Comparison of ENCODE assay signal across 2 cellular contexts in the genomic region with DNA sequence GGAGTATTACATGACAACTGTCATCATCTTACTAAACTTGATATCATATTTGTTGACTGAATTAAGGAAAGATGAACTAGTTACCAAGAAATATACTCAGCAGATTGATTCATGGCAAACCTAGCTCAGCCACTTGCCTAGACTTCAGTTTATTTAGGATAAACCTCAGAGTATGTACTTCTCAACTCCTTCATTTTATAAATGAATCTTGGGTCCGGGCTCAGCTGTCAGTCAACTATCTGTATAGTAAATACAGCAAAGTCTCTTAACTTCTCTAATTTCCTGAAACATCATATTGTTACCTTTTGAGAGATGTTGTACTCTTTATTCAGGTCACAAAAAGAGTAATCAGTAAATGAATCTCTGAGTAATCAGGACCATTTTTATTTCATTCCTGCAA.
TF ChIP-seq lines count a peak whose summit lies in the region.

No MANE protein-coding gene starts in this region.

TF ChIP-seq in liver, 16 proteins besides CTCF, POLR2A, EP300 and RAD21 (continued from another document):
- TF ChIP-seq, protein P1, sequence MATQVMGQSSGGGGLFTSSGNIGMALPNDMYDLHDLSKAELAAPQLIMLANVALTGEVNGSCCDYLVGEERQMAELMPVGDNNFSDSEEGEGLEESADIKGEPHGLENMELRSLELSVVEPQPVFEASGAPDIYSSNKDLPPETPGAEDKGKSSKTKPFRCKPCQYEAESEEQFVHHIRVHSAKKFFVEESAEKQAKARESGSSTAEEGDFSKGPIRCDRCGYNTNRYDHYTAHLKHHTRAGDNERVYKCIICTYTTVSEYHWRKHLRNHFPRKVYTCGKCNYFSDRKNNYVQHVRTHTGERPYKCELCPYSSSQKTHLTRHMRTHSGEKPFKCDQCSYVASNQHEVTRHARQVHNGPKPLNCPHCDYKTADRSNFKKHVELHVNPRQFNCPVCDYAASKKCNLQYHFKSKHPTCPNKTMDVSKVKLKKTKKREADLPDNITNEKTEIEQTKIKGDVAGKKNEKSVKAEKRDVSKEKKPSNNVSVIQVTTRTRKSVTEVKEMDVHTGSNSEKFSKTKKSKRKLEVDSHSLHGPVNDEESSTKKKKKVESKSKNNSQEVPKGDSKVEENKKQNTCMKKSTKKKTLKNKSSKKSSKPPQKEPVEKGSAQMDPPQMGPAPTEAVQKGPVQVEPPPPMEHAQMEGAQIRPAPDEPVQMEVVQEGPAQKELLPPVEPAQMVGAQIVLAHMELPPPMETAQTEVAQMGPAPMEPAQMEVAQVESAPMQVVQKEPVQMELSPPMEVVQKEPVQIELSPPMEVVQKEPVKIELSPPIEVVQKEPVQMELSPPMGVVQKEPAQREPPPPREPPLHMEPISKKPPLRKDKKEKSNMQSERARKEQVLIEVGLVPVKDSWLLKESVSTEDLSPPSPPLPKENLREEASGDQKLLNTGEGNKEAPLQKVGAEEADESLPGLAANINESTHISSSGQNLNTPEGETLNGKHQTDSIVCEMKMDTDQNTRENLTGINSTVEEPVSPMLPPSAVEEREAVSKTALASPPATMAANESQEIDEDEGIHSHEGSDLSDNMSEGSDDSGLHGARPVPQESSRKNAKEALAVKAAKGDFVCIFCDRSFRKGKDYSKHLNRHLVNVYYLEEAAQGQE (IDR thresholded peaks at IDR 0.05), result no peak
- TF ChIP-seq HNF4A (conservative IDR thresholded peaks at IDR 0.05) (no peak), TAF1 (conservative IDR thresholded peaks at IDR 0.05) (no peak), JUND (IDR thresholded peaks at IDR 0.05) (no peak), SP1 (IDR thresholded peaks at IDR 0.05) (no peak), MAX (IDR thresholded peaks at IDR 0.05) (no peak), HNF4G (IDR thresholded peaks at IDR 0.05) (no peak), FOXA2 (IDR thresholded peaks at IDR 0.05) (no peak), NR2F2 (IDR thresholded peaks at IDR 0.05) (no peak), EGR1 (IDR thresholded peaks at IDR 0.05; ENCODE audit: low read depth in 2 of 2) (no peak), GABPA (IDR thresholded peaks at IDR 0.05 in 1 of 2, conservative IDR thresholded peaks at IDR 0.05 in 1 of 2) (no peak)
- TF ChIP-seq, protein P2, sequence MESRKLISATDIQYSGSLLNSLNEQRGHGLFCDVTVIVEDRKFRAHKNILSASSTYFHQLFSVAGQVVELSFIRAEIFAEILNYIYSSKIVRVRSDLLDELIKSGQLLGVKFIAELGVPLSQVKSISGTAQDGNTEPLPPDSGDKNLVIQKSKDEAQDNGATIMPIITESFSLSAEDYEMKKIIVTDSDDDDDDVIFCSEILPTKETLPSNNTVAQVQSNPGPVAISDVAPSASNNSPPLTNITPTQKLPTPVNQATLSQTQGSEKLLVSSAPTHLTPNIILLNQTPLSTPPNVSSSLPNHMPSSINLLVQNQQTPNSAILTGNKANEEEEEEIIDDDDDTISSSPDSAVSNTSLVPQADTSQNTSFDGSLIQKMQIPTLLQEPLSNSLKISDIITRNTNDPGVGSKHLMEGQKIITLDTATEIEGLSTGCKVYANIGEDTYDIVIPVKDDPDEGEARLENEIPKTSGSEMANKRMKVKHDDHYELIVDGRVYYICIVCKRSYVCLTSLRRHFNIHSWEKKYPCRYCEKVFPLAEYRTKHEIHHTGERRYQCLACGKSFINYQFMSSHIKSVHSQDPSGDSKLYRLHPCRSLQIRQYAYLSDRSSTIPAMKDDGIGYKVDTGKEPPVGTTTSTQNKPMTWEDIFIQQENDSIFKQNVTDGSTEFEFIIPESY (IDR thresholded peaks at IDR 0.05), result no peak
- TF ChIP-seq, protein P3, sequence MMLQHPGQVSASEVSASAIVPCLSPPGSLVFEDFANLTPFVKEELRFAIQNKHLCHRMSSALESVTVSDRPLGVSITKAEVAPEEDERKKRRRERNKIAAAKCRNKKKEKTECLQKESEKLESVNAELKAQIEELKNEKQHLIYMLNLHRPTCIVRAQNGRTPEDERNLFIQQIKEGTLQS (IDR thresholded peaks at IDR 0.05), result no peak
TF ChIP-seq in liver: peak in this region for 0.

TF ChIP-seq in HepG2, 621 proteins besides CTCF, POLR2A, EP300 and RAD21:
- TF ChIP-seq, protein P4, sequence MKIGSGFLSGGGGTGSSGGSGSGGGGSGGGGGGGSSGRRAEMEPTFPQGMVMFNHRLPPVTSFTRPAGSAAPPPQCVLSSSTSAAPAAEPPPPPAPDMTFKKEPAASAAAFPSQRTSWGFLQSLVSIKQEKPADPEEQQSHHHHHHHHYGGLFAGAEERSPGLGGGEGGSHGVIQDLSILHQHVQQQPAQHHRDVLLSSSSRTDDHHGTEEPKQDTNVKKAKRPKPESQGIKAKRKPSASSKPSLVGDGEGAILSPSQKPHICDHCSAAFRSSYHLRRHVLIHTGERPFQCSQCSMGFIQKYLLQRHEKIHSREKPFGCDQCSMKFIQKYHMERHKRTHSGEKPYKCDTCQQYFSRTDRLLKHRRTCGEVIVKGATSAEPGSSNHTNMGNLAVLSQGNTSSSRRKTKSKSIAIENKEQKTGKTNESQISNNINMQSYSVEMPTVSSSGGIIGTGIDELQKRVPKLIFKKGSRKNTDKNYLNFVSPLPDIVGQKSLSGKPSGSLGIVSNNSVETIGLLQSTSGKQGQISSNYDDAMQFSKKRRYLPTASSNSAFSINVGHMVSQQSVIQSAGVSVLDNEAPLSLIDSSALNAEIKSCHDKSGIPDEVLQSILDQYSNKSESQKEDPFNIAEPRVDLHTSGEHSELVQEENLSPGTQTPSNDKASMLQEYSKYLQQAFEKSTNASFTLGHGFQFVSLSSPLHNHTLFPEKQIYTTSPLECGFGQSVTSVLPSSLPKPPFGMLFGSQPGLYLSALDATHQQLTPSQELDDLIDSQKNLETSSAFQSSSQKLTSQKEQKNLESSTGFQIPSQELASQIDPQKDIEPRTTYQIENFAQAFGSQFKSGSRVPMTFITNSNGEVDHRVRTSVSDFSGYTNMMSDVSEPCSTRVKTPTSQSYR (CRISPR knock-in tag; IDR thresholded peaks at IDR 0.05; ENCODE audit: borderline replicate concordance), result no peak
- TF ChIP-seq SIN3B (IDR thresholded peaks at IDR 0.05; ENCODE audit: low read length), result no peak
- no peak for TF ChIP-seq ZNF44 (CRISPR knock-in tag; IDR thresholded peaks at IDR 0.05)
- TF ChIP-seq TOE1 (CRISPR knock-in tag; IDR thresholded peaks at IDR 0.05), result no peak
- TF ChIP-seq, protein P5, sequence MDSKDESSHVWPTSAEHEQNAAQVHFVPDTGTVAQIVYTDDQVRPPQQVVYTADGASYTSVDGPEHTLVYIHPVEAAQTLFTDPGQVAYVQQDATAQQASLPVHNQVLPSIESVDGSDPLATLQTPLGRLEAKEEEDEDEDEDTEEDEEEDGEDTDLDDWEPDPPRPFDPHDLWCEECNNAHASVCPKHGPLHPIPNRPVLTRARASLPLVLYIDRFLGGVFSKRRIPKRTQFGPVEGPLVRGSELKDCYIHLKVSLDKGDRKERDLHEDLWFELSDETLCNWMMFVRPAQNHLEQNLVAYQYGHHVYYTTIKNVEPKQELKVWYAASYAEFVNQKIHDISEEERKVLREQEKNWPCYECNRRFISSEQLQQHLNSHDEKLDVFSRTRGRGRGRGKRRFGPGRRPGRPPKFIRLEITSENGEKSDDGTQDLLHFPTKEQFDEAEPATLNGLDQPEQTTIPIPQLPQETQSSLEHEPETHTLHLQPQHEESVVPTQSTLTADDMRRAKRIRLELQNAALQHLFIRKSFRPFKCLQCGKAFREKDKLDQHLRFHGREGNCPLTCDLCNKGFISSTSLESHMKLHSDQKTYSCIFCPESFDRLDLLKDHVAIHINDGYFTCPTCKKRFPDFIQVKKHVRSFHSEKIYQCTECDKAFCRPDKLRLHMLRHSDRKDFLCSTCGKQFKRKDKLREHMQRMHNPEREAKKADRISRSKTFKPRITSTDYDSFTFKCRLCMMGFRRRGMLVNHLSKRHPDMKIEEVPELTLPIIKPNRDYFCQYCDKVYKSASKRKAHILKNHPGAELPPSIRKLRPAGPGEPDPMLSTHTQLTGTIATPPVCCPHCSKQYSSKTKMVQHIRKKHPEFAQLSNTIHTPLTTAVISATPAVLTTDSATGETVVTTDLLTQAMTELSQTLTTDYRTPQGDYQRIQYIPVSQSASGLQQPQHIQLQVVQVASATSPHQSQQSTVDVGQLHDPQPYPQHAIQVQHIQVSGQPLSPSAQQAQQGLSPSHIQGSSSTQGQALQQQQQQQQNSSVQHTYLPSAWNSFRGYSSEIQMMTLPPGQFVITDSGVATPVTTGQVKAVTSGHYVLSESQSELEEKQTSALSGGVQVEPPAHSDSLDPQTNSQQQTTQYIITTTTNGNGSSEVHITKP (CRISPR knock-in tag; IDR thresholded peaks at IDR 0.05; ENCODE audit: low read depth), result no peak
- TF ChIP-seq, protein P6, sequence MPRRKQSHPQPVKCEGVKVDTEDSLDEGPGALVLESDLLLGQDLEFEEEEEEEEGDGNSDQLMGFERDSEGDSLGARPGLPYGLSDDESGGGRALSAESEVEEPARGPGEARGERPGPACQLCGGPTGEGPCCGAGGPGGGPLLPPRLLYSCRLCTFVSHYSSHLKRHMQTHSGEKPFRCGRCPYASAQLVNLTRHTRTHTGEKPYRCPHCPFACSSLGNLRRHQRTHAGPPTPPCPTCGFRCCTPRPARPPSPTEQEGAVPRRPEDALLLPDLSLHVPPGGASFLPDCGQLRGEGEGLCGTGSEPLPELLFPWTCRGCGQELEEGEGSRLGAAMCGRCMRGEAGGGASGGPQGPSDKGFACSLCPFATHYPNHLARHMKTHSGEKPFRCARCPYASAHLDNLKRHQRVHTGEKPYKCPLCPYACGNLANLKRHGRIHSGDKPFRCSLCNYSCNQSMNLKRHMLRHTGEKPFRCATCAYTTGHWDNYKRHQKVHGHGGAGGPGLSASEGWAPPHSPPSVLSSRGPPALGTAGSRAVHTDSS (CRISPR knock-in tag; conservative IDR thresholded peaks at IDR 0.05), result no peak
- no peak for TF ChIP-seq CEBPB (IDR thresholded peaks at IDR 0.05; ENCODE audit: borderline replicate concordance, low read depth, low read length)
- TF ChIP-seq ZNF234 (CRISPR knock-in tag; conservative IDR thresholded peaks at IDR 0.05), result no peak
- no peak for TF ChIP-seq ZKSCAN8 (CRISPR knock-in tag; IDR thresholded peaks at IDR 0.05; ENCODE audit: borderline replicate concordance)
- TF ChIP-seq ZNF784 (CRISPR knock-in tag; IDR thresholded peaks at IDR 0.05; ENCODE audit: borderline replicate concordance), result no peak
- TF ChIP-seq MEIS2 (CRISPR knock-in tag; IDR thresholded peaks at IDR 0.05), result no peak
TF ChIP-seq in HepG2: peak in this region for 0.
